In the genomic region with DNA sequence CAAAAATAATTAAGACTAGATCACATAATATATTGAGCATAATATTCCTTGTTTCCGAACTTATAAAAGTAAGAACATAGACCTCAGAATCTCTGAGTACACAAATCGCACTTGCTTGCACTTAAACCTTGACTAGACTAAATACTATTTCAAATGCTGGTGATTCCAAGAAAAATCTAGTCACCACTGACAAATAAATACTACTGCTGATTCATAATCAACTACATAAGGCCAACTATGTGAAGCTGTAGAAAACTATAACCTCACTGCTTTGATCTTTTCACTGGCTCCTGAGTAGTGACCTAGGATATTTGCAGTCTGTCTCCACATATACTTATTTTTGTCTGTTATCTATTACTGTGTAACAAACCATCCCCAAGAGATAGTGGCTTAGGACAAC, we compare ENCODE assay signal across 13 cellular contexts.
A peak's percentile ranks its signal among the peaks of the same experiment; 100 is the strongest.
DNase-seq lines count a peak whose midpoint lies in the region; ATAC-seq, FAIRE-seq and TF ChIP-seq lines count a peak whose summit lies in the region.
"Had no signal": no experiment of that assay in that cellular context is flagged by ENCODE, and none has a peak within 500 bp of the region (broad histone marks: within the 10 kb centered on the region; RNA-seq: fewer than 3 reads in every experiment).

No MANE protein-coding gene starts in this region.

- H3K4me3 ChIP-seq in astrocyte (ENCODE audit: insufficient read depth, low read depth, low read length) (no peak overlapping the region), fibroblast of the aortic adventitia (ENCODE audit: low read depth, low read length) (no peak overlapping the region), lower leg skin (ENCODE audit: low read depth, poor library complexity, severe bottlenecking) (no peak overlapping the region)
- H3K4me3 ChIP-seq: BLaER1 treated with 17β-estradiol and CSF1 and Interleukin-3, amounts not matched to agents 10 nM and 100 nM had no signal

- intact Hi-C loops in lower leg skin (cut with DNase I; ENCODE audit: low total_unique reads): no loop called here

- H4K20me1 ChIP-seq in astrocyte (ENCODE audit: insufficient read depth, low read length): no peaks in the 10 kb centered on the region
- H4K20me1 ChIP-seq: BLaER1 treated with 17β-estradiol and CSF1 and Interleukin-3, amounts not matched to agents 10 nM and 100 nM had no signal

- H3K4me3 Mint-ChIP-seq in astrocyte (ENCODE audit: unreplicated experiment): no peak overlapping the region
- H3K4me3 Mint-ChIP-seq: CD4-positive, CD25-positive, alpha-beta regulatory T cell had no signal

- H3K4me1 Mint-ChIP-seq in astrocyte (ENCODE audit: low read depth, unreplicated experiment): peaks cover 2% of the 10 kb centered on the region
- H3K4me1 Mint-ChIP-seq: CD4-positive, CD25-positive, alpha-beta regulatory T cell had no signal

- no peaks in the 10 kb centered on the region for H3K79me2 ChIP-seq in astrocyte (ENCODE audit: insufficient read depth, low read length)

- 88 to 89% methylated on average over 2 of the region's 2 CpGs for whole genome bisulfite sequencing in lower leg skin, 2 donors

- FAIRE-seq in astrocyte (lab: Jason Lieb, UNC): no peak
- FAIRE-seq: GM12891, H54 had no signal

- TF ChIP-seq CTCF in astrocyte (IDR thresholded peaks at IDR 0.05; ENCODE audit: insufficient read depth, low read depth, low read length): no peak
- no peak for TF ChIP-seq CTCF in fibroblast of the aortic adventitia (IDR thresholded peaks at IDR 0.05; ENCODE audit: insufficient read depth, low read length)
- no peak for TF ChIP-seq CTCF in lower leg skin (IDR thresholded peaks at IDR 0.05)

- no peaks in the 10 kb centered on the region for H3K27me3 Mint-ChIP-seq in astrocyte (ENCODE audit: low read depth, unreplicated experiment)

- no peak overlapping the region for H3K9ac ChIP-seq in astrocyte (ENCODE audit: low read length)
- H3K9ac ChIP-seq: BLaER1 treated with 17β-estradiol and CSF1 and Interleukin-3, amounts not matched to agents 10 nM and 100 nM; KMS-11 had no signal

- H3K9me3 ChIP-seq in astrocyte (ENCODE audit: insufficient read depth, low read depth, low read length): no peaks in the 10 kb centered on the region
- H3K9me3 ChIP-seq: BLaER1 treated with 17β-estradiol and CSF1 and Interleukin-3, amounts not matched to agents 10 nM and 100 nM had no signal

- H3K36me3 Mint-ChIP-seq in astrocyte (ENCODE audit: low read depth, unreplicated experiment): no peaks in the 10 kb centered on the region
- H3K36me3 Mint-ChIP-seq: CD4-positive, CD25-positive, alpha-beta regulatory T cell had no signal

- no peaks in the 10 kb centered on the region for H3K9me3 Mint-ChIP-seq in astrocyte (ENCODE audit: unreplicated experiment)

- TF ChIP-seq POLR2A in lower leg skin (IDR thresholded peaks at IDR 0.05): no peak

- H3K36me3 ChIP-seq in astrocyte (ENCODE audit: insufficient read depth, low read length): no peaks in the 10 kb centered on the region
- H3K36me3 ChIP-seq: BLaER1 treated with 17β-estradiol and CSF1 and Interleukin-3, amounts not matched to agents 10 nM and 100 nM had no signal

- peak; percentile 5 for DNase-seq in GM03348 (ENCODE audit: low spot score)
- peak; percentile 76 for DNase-seq in astrocyte (ENCODE audit: low read depth)
- peak; percentile 25 for DNase-seq in fibroblast of the aortic adventitia (ENCODE audit: low read depth)
- no peak for DNase-seq in NCI-H1092 (lab: John Stamatoyannopoulos, UW)
- no peak for DNase-seq in lower leg skin (ENCODE audit: low spot score in 2 of 2)
- DNase-seq in amygdala (lab: John Stamatoyannopoulos, UW): no peak
- DNase-seq: CD4-positive, CD25-positive, alpha-beta regulatory T cell; DMS53 had no signal

- H3K27me3 ChIP-seq in astrocyte (ENCODE audit: insufficient read depth, low read length): no peaks in the 10 kb centered on the region
- H3K27me3 ChIP-seq: BLaER1 treated with 17β-estradiol and CSF1 and Interleukin-3, amounts not matched to agents 10 nM and 100 nM had no signal

- H3K27ac Mint-ChIP-seq in astrocyte (ENCODE audit: unreplicated experiment): no peak overlapping the region
- H3K27ac Mint-ChIP-seq: CD4-positive, CD25-positive, alpha-beta regulatory T cell had no signal

- H3K4me2 ChIP-seq in astrocyte (ENCODE audit: low read length): no peak overlapping the region
- H3K4me2 ChIP-seq: BLaER1 treated with 17β-estradiol and CSF1 and Interleukin-3, amounts not matched to agents 10 nM and 100 nM; KMS-11 had no signal

- no peak overlapping the region for H2AFZ ChIP-seq in astrocyte (ENCODE audit: low read depth, low read length)

- ATAC-seq in HG03571 (IDR thresholded peaks at IDR 0.05; ENCODE audit: unreplicated experiment): no peak

- no peak overlapping the region for H3K27ac ChIP-seq in astrocyte (ENCODE audit: low read depth, low read length)
- H3K27ac ChIP-seq: BLaER1 treated with 17β-estradiol and CSF1 and Interleukin-3, amounts not matched to agents 10 nM and 100 nM; KMS-11 had no signal

- no peaks in the 10 kb centered on the region for H3K4me1 ChIP-seq in astrocyte (ENCODE audit: insufficient read depth, low read length)
- H3K4me1 ChIP-seq: BLaER1 treated with 17β-estradiol and CSF1 and Interleukin-3, amounts not matched to agents 10 nM and 100 nM had no signal

Comparison
In these comparisons a context has a peak if more than half of its experiments do, and no peak if none do; other contexts are left out.
1. DNase-seq: peak in GM03348 (single experiment), astrocyte (single experiment) and fibroblast of the aortic adventitia (single experiment); none in NCI-H1092 (single experiment), lower leg skin (0 of 2) and amygdala (0 of 56).